In the genomic region with DNA sequence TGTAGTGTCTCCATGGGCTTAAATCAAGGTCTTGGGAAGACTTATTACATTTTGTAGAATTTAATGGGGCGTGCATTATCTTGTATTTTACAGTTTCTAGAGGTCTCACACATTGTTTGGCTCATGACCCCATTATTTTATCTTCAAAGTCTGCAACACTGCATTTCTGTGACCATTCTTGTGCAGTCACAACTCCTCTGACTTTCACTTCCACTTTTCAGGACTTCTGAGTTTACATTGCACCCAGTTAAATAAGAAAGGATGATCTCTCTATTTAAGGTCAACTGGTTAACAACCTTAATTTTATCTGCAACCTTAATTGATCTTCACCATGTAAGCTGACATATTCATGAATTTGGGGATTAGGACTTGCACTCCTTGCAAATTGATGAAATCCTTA, we compare ENCODE assay signal across 14 cellular contexts.
DNase-seq lines count a peak whose midpoint lies in the region; ATAC-seq and TF ChIP-seq lines count a peak whose summit lies in the region.
"Had no signal": no experiment of that assay in that cellular context is flagged by ENCODE, and none has a peak within 500 bp of the region (broad histone marks: within the 10 kb centered on the region; RNA-seq: fewer than 3 reads in every experiment).

No MANE protein-coding gene starts in this region.

- peaks cover 0 to 9% (median 4%) of the 10 kb centered on the region in 7 donors for H3K9me3 Mint-ChIP-seq in naive B cell
- peaks cover 8 to 26% (median 13%) of the 10 kb centered on the region in 6 donors for H3K9me3 Mint-ChIP-seq in immature natural killer cell
- H3K9me3 Mint-ChIP-seq in endothelial cell (ENCODE audit: unreplicated experiment): peaks cover 11% of the 10 kb centered on the region
- H3K9me3 Mint-ChIP-seq: stimulated activated memory B cell treated with anti-CD40 and anti-IgM and Interleukin-4, amounts not matched to agents 10 μg/mL and 1 μg/mL and 100 μg/mL, for 72 hours had no signal

- H3K4me3 Mint-ChIP-seq in naive B cell: no peak overlapping the region
- H3K4me3 Mint-ChIP-seq in immature natural killer cell: no peak overlapping the region
- no peak overlapping the region for H3K4me3 Mint-ChIP-seq in endothelial cell (ENCODE audit: unreplicated experiment)
- H3K4me3 Mint-ChIP-seq: activated T-helper 1 cell treated with anti-CD3 and anti-CD28 coated beads, Interleukin-12 subunit alpha, Interleukin-12 subunit beta, Interleukin-2, Interleukin-4 antibody, amounts not matched to agents 30 ng/mL and 10 ng/mL and 1 ng/mL, durations not matched to agents 14 hours and 24 hours and 36 hours; CD4-positive, alpha-beta T cell; central memory CD8-positive, alpha-beta T cell; stimulated activated memory B cell treated with anti-CD40 and anti-IgM and Interleukin-4, amounts not matched to agents 10 μg/mL and 1 μg/mL and 100 μg/mL, for 72 hours had no signal

- peak; percentile 67 for ATAC-seq in GM19351 (IDR thresholded peaks at IDR 0.05; ENCODE audit: unreplicated experiment)
- ATAC-seq in HG02763 (IDR thresholded peaks at IDR 0.05; ENCODE audit: unreplicated experiment): peak; percentile 81
- peak; percentile 52 for ATAC-seq in HG03460 (IDR thresholded peaks at IDR 0.05; ENCODE audit: unreplicated experiment)
- ATAC-seq in naive B cell (ENCODE audit: low read depth in 2 of 2): peak; percentile 72 to 81
- ATAC-seq: gastrocnemius medialis; stimulated activated memory B cell treated with anti-CD40 and anti-IgM and Interleukin-4, amounts not matched to agents 10 μg/mL and 1 μg/mL and 100 μg/mL, for 72 hours had no signal

- H3K4me1 Mint-ChIP-seq in naive B cell (peaks cover 9 to 22% (median 14%) of the 10 kb centered on the region in 3 donors), immature natural killer cell (no peaks in the 10 kb centered on the region), endothelial cell (ENCODE audit: unreplicated experiment) (no peaks in the 10 kb centered on the region)
- H3K4me1 Mint-ChIP-seq: central memory CD8-positive, alpha-beta T cell had no signal

- H3K27me3 Mint-ChIP-seq in naive B cell (no peaks in the 10 kb centered on the region), immature natural killer cell (ENCODE audit: low read depth in 3 of 3) (peaks cover 3 to 4% (median 3%) of the 10 kb centered on the region in 3 donors), endothelial cell (ENCODE audit: unreplicated experiment) (peaks cover 2% of the 10 kb centered on the region)
- H3K27me3 Mint-ChIP-seq: CD4-positive, alpha-beta T cell; central memory CD8-positive, alpha-beta T cell; stimulated activated memory B cell treated with anti-CD40 and anti-IgM and Interleukin-4, amounts not matched to agents 10 μg/mL and 1 μg/mL and 100 μg/mL, for 72 hours had no signal

- H3K27ac Mint-ChIP-seq in naive B cell (no peak overlapping the region), immature natural killer cell (no peak overlapping the region), endothelial cell (ENCODE audit: unreplicated experiment) (no peak overlapping the region)
- H3K27ac Mint-ChIP-seq: activated T-helper 1 cell treated with anti-CD3 and anti-CD28 coated beads, Interleukin-12 subunit alpha, Interleukin-12 subunit beta, Interleukin-2, Interleukin-4 antibody, amounts not matched to agents 30 ng/mL and 10 ng/mL and 1 ng/mL, durations not matched to agents 14 hours and 24 hours and 36 hours; CD4-positive, alpha-beta T cell; stimulated activated memory B cell treated with anti-CD40 and anti-IgM and Interleukin-4, amounts not matched to agents 10 μg/mL and 1 μg/mL and 100 μg/mL, for 72 hours had no signal

- H3K36me3 Mint-ChIP-seq in naive B cell: peaks cover 0 to 7% of the 10 kb centered on the region in 2 donors
- H3K36me3 Mint-ChIP-seq in immature natural killer cell: peaks cover 0 to 4% (median 0%) of the 10 kb centered on the region in 3 donors
- peaks cover 3% of the 10 kb centered on the region for H3K36me3 Mint-ChIP-seq in endothelial cell (ENCODE audit: low read depth, unreplicated experiment)
- H3K36me3 Mint-ChIP-seq: stimulated activated memory B cell treated with anti-CD40 and anti-IgM and Interleukin-4, amounts not matched to agents 10 μg/mL and 1 μg/mL and 100 μg/mL, for 72 hours had no signal

- no peak for TF ChIP-seq CTCF in endothelial cell (IDR thresholded peaks at IDR 0.05; ENCODE audit: unreplicated experiment)

- DNase-seq in naive B cell (peak; percentile 10), immature natural killer cell (no peak), foreskin melanocyte (no peak), endothelial cell (ENCODE audit: low spot score) (no peak)
- DNase-seq in stimulated activated CD4-positive, alpha-beta T cell treated with anti-CD3 and anti-CD28 coated beads, Interleukin-12 subunit alpha, Interleukin-12 subunit beta, amount 100 ng/mL, for 4 hours: no peak
- DNase-seq: CD4-positive, alpha-beta T cell; gastrocnemius medialis; MG63 had no signal
